Comparison of ENCODE assay signal across 16 cellular contexts in genomic region chr19:1047696-1048147, GRCh38. TPM values are rescaled to one million over a fixed set of nuclear protein-coding genes. Genes with fewer than 3 reads are reported as not detected.
DNase-seq lines count a peak whose midpoint lies in the region; ATAC-seq and TF ChIP-seq lines count a peak whose summit lies in the region.
"Had no signal": no experiment of that assay in that cellular context is flagged by ENCODE, and none has a peak within 500 bp of the region (broad histone marks: within the 10 kb centered on the region; RNA-seq: fewer than 3 reads in every experiment).

No MANE protein-coding gene starts in this region.

- peak; percentile 30 for ATAC-seq in GM23338
- ATAC-seq in HCT116 = peak; percentile 15; the same call in 1 of the 2 replicates
- ATAC-seq in esophagus mucosa = peak; percentile 52

- DNase-seq in GM23338 (ENCODE audit: low spot score) (peak; percentile 84), HCT116 (ENCODE audit: low read depth, low spot score) (no peak), GM13977 (ENCODE audit: low spot score) (no peak), SKM-1 (lab: John Stamatoyannopoulos, UW; ENCODE audit: unreplicated experiment) (no peak), AML-193 (lab: John Stamatoyannopoulos, UW) (no peak)
- DNase-seq: Calu3; CD4-positive, alpha-beta T cell; DMS79; KBM-7; NCI-H1436; NCI-H2081; NCI-H510A; SIG-M5 had no signal

- TF ChIP-seq CTCF in GM23338 (conservative IDR thresholded peaks at IDR 0.05; ENCODE audit: low read depth in 2 of 2) (no peak), HCT116 (IDR thresholded peaks at IDR 0.05 in 2 of 3, conservative IDR thresholded peaks at IDR 0.05 in 1 of 3; ENCODE audit: borderline replicate concordance in 1 of 3, insufficient read depth in 1 of 3, low read depth in 2 of 3, low read length in 2 of 3) (no peak), GM13977 (IDR thresholded peaks at IDR 0.05; ENCODE audit: extremely low read depth, insufficient read depth, missing control alignments) (no peak)

- H4K20me1 ChIP-seq in GM23338 (replicated peaks; ENCODE audit: insufficient read depth) = no peaks in the 10 kb centered on the region
- H4K20me1 ChIP-seq in HCT116 (ENCODE audit: insufficient read depth) = no peaks in the 10 kb centered on the region

- H2AFZ ChIP-seq in GM23338 (no peak overlapping the region), HCT116 (ENCODE audit: low read depth, low read length, poor library complexity, severe bottlenecking) (no peak overlapping the region)

- H3K4me1 ChIP-seq in GM23338 (ENCODE audit: insufficient read depth) (no peaks in the 10 kb centered on the region), HCT116 (ENCODE audit: control insufficient read depth in 1 of 2, insufficient read depth in 2 of 2, low read length in 2 of 2) (peaks cover 19 to 44% of the 10 kb centered on the region in 2 experiments), mucosa of rectum (ENCODE audit: control insufficient read depth in 2 of 2, insufficient read depth in 2 of 2, low read length in 2 of 2) (peaks cover 5 to 6% of the 10 kb centered on the region in 2 donors)

- TF ChIP-seq POLR2A in HCT116 (IDR thresholded peaks at IDR 0.05; ENCODE audit: borderline replicate concordance, extremely low read depth, insufficient read depth, insufficient read length) = no peak

- peaks cover 16% of the 10 kb centered on the region for H3K27me3 Mint-ChIP-seq in GM23338 (ENCODE audit: insufficient read depth, low read depth, poor library complexity)
- H3K27me3 Mint-ChIP-seq: CD4-positive, alpha-beta T cell had no signal

- H3K79me2 ChIP-seq in GM23338 (replicated peaks; ENCODE audit: insufficient read depth) = no peaks in the 10 kb centered on the region
- peaks cover 4% of the 10 kb centered on the region; the same call in 1 of the 2 replicates for H3K79me2 ChIP-seq in HCT116 (ENCODE audit: insufficient read depth, low read length)

- in situ Hi-C loops in GM13977 (cut with MboI; ENCODE audit: low pct_unique_long_range_greater_than_20kb, low sequenced_read_pairs, unreplicated experiment) = no loop called here

- H3K4me1 Mint-ChIP-seq in GM23338 = no peaks in the 10 kb centered on the region

- H3K4me2 ChIP-seq in GM23338 (no peak overlapping the region), HCT116 (ENCODE audit: low read length) (no peak overlapping the region)

- POLR2A ChIA-PET in HCT116 (lab: Charles Lee) = interaction anchor here (0.7 kb wide), 1 partner anchor 60 kb away, joined by 3 read pairs; no protein-coding TSS in a partner anchor

- H3K27me3 ChIP-seq in GM23338 (ENCODE audit: insufficient read depth) (no peaks in the 10 kb centered on the region), HCT116 (ENCODE audit: insufficient read depth, low read length) (no peaks in the 10 kb centered on the region), mucosa of rectum (ENCODE audit: control insufficient read depth in 2 of 2, insufficient read depth in 2 of 2, low read length in 2 of 2) (no peaks in the 10 kb centered on the region)
- H3K27me3 ChIP-seq: BE2C had no signal

- TF ChIP-seq RAD21 in HCT116 (IDR thresholded peaks at IDR 0.05; ENCODE audit: low read depth) = no peak

- H3F3A ChIP-seq in GM23338 (replicated peaks; ENCODE audit: low read depth) = no peaks in the 10 kb centered on the region

- RAD21 ChIA-PET in HCT116 (lab: Charles Lee; ENCODE audit: low non-redundant PET in 1 of 2, low total read pairs in 2 of 2, uncharacterized antibody in 2 of 2, unreplicated experiment in 2 of 2) = no interaction called here

- no peak overlapping the region for H3K9ac ChIP-seq in HCT116 (ENCODE audit: low read length)
- no peak overlapping the region for H3K9ac ChIP-seq in mucosa of rectum (ENCODE audit: low read depth in 1 of 2, low read length in 2 of 2)

- H3K4me3 Mint-ChIP-seq in GM23338 = no peak overlapping the region
- H3K4me3 Mint-ChIP-seq: CD4-positive, alpha-beta T cell had no signal

- CTCF ChIA-PET in HCT116 (lab: Charles Lee) = no interaction called here

- no peaks in the 10 kb centered on the region for H3K9me2 ChIP-seq in GM23338 (ENCODE audit: insufficient read depth)
- no peaks in the 10 kb centered on the region for H3K9me2 ChIP-seq in HCT116 (ENCODE audit: insufficient read depth)

- intact Hi-C loops in HCT116 (cut with micrococcal nuclease) = no loop called here

- H3K4me3 ChIP-seq in GM23338 (no peak overlapping the region), HCT116 (replicated peaks in 1 of 2; ENCODE audit: low read depth in 1 of 2, low read length in 2 of 2) (no peak overlapping the region), mucosa of rectum (ENCODE audit: low read length in 2 of 2) (no peak overlapping the region)

- peaks cover 8% of the 10 kb centered on the region; the same call in 2 of the 3 replicates for H3K9me3 Mint-ChIP-seq in GM23338
- H3K9me3 Mint-ChIP-seq: CD4-positive, alpha-beta T cell had no signal

- no peaks in the 10 kb centered on the region for H3K36me3 ChIP-seq in GM23338 (ENCODE audit: insufficient read depth)
- H3K36me3 ChIP-seq in HCT116 (ENCODE audit: control insufficient read depth in 1 of 2, insufficient read depth in 2 of 2, low read length in 2 of 2) = peaks cover 0 to 15% of the 10 kb centered on the region in 2 experiments; a peak in 1 of 4 replicates
- no peaks in the 10 kb centered on the region for H3K36me3 ChIP-seq in mucosa of rectum (ENCODE audit: control insufficient read depth in 2 of 2, insufficient read depth in 2 of 2, low read length in 2 of 2)
- H3K36me3 ChIP-seq: BE2C had no signal

- peaks cover 16% of the 10 kb centered on the region for H3K36me3 Mint-ChIP-seq in GM23338 (ENCODE audit: low read depth)

- no peaks in the 10 kb centered on the region for H3K9me3 ChIP-seq in HCT116 (ENCODE audit: control insufficient read depth in 1 of 2, insufficient read depth in 1 of 2, low read depth in 1 of 2, low read length in 2 of 2)
- H3K9me3 ChIP-seq in mucosa of rectum (ENCODE audit: control insufficient read depth in 2 of 2, low read length in 2 of 2) = no peaks in the 10 kb centered on the region
- H3K9me3 ChIP-seq: BE2C had no signal

- BruUV-seq in HCT116 (replicated peaks; lab: Mats Ljungman, UMichigan) = no TSS peak

- no peak overlapping the region for H3K27ac Mint-ChIP-seq in GM23338
- H3K27ac Mint-ChIP-seq: CD4-positive, alpha-beta T cell had no signal

- H3K27ac ChIP-seq in GM23338 (ENCODE audit: low read depth) (no peak overlapping the region), HCT116 (ENCODE audit: low read depth, low read length) (no peak overlapping the region), mucosa of rectum (ENCODE audit: low read depth in 2 of 2, low read length in 2 of 2) (peak overlapping the region; percentile 55 to 74)

TF ChIP-seq in GM23338, 12 proteins besides CTCF, POLR2A, EP300 and RAD21:
- TF ChIP-seq CREB1 (CRISPR knock-in tag; IDR thresholded peaks at IDR 0.05; ENCODE audit: low read depth) = no peak
- TF ChIP-seq JUNB (IDR thresholded peaks at IDR 0.05; ENCODE audit: unreplicated experiment) = no peak
- no peak for TF ChIP-seq EZH2phosphoT487 (IDR thresholded peaks at IDR 0.05; ENCODE audit: unreplicated experiment)

TF ChIP-seq in HCT116, 20 proteins besides CTCF, POLR2A, EP300 and RAD21 (continues in another document):
- no peak for TF ChIP-seq ELF1 (IDR thresholded peaks at IDR 0.05; ENCODE audit: borderline replicate concordance, low read depth)
- no peak for TF ChIP-seq FOSL1 (IDR thresholded peaks at IDR 0.05; ENCODE audit: low read depth)
- TF ChIP-seq EZH2 (IDR thresholded peaks at IDR 0.05) = no peak
- TF ChIP-seq EZH2phosphoT487 (IDR thresholded peaks at IDR 0.05; ENCODE audit: borderline replicate concordance) = no peak
- TF ChIP-seq, protein P1, sequence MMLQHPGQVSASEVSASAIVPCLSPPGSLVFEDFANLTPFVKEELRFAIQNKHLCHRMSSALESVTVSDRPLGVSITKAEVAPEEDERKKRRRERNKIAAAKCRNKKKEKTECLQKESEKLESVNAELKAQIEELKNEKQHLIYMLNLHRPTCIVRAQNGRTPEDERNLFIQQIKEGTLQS (IDR thresholded peaks at IDR 0.05) = no peak
- TF ChIP-seq TCF7L2 (IDR thresholded peaks at IDR 0.05; ENCODE audit: borderline replicate concordance, extremely low read depth, insufficient read depth, insufficient read length) = no peak
- no peak for TF ChIP-seq SP1 (IDR thresholded peaks at IDR 0.05; ENCODE audit: low read depth)
- no peak for TF ChIP-seq ZNF274 (IDR thresholded peaks at IDR 0.05; ENCODE audit: low read depth, low read length)
- TF ChIP-seq, protein P2, sequence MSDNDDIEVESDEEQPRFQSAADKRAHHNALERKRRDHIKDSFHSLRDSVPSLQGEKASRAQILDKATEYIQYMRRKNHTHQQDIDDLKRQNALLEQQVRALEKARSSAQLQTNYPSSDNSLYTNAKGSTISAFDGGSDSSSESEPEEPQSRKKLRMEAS (IDR thresholded peaks at IDR 0.05) = no peak
- no peak for TF ChIP-seq SIN3A (IDR thresholded peaks at IDR 0.05; ENCODE audit: low read depth)
- no peak for TF ChIP-seq CBX3 (IDR thresholded peaks at IDR 0.05; ENCODE audit: low read depth)

RNA-seq across cellular contexts. Expression of gene ABCA7, which starts 7.8 kb away (rescaled TPM):
- 18.1 and 22.2 TPM in 2 replicates for total RNA-seq in GM23338 (2014; rRNA removed; shearing (Covaris generic))
- polyA plus RNA-seq in GM23338 (2016; fragmentation: Nextera tagmentation; extraction: Ambion mirVana) = 27.4 and 30.3 TPM in 2 replicates
- total RNA-seq in HCT116 (2021; ENCODE audit: unreplicated experiment) = 91.4 TPM
- 59.2 and 65.7 TPM in 2 replicates for polyA plus RNA-seq in HCT116 (2012)
- 24.8 TPM for total RNA-seq in esophagus mucosa

RNA-seq across cellular contexts. Expression of gene ARHGAP45, which starts 19.2 kb away (rescaled TPM):
- 56.0 and 71.8 TPM in 2 replicates for total RNA-seq in GM23338 (2014; rRNA removed; shearing (Covaris generic))
- polyA plus RNA-seq in GM23338 (2016; fragmentation: Nextera tagmentation; extraction: Ambion mirVana) = 24.7 and 28.3 TPM in 2 replicates
- total RNA-seq in HCT116 (2021; ENCODE audit: unreplicated experiment) (30.4 TPM), esophagus mucosa (5.1 TPM)
- 26.5 and 29.8 TPM in 2 replicates for polyA plus RNA-seq in HCT116 (2012)

RNA-seq across cellular contexts. Expression of gene CNN2, which starts 21.3 kb away (rescaled TPM):
- total RNA-seq in GM23338 (2014; rRNA removed; shearing (Covaris generic)) = 392 and 426 TPM in 2 replicates
- 314 and 330 TPM in 2 replicates for polyA plus RNA-seq in GM23338 (2016; fragmentation: Nextera tagmentation; extraction: Ambion mirVana)
- 212 TPM for total RNA-seq in HCT116 (2021; ENCODE audit: unreplicated experiment)
- 140 and 171 TPM in 2 replicates for polyA plus RNA-seq in HCT116 (2012)
- 183 TPM for total RNA-seq in esophagus mucosa

RNA-seq across cellular contexts. Expression of gene RNU6-2, which starts 26.4 kb away (rescaled TPM):
- total RNA-seq in GM23338 (2014; rRNA removed; shearing (Covaris generic)) = not detected in 2 replicates
- not detected in 2 replicates for polyA plus RNA-seq in GM23338 (2016; fragmentation: Nextera tagmentation; extraction: Ambion mirVana)
- total RNA-seq in HCT116 (2021; ENCODE audit: unreplicated experiment) = not detected
- not detected in 2 replicates for polyA plus RNA-seq in HCT116 (2012)
- not detected for total RNA-seq in esophagus mucosa
- total RNA-seq: Calu3; CD4-positive, alpha-beta T cell had no signal

RNA-seq across cellular contexts. Expression of gene TMEM259, which starts 26.8 kb away (rescaled TPM):
- 144 and 196 TPM in 2 replicates for total RNA-seq in GM23338 (2014; rRNA removed; shearing (Covaris generic))
- 82.8 and 84.5 TPM in 2 replicates for polyA plus RNA-seq in GM23338 (2016; fragmentation: Nextera tagmentation; extraction: Ambion mirVana)
- total RNA-seq in HCT116 (2021; ENCODE audit: unreplicated experiment) (202 TPM), esophagus mucosa (72.3 TPM)
- 168 and 187 TPM in 2 replicates for polyA plus RNA-seq in HCT116 (2012)

Comparison
In these comparisons a context has a peak if more than half of its experiments do, and no peak if none do; other contexts are left out.
1. H3K27ac ChIP-seq: peak in mucosa of rectum (2 of 2); none in GM23338 (single experiment) and HCT116 (single experiment).
2. Peak in every context shown above with its lines, with median percentiles within 50 percentile points of each other: ATAC-seq.